ENCODE assay signal across 20 cellular contexts in the genomic region with DNA sequence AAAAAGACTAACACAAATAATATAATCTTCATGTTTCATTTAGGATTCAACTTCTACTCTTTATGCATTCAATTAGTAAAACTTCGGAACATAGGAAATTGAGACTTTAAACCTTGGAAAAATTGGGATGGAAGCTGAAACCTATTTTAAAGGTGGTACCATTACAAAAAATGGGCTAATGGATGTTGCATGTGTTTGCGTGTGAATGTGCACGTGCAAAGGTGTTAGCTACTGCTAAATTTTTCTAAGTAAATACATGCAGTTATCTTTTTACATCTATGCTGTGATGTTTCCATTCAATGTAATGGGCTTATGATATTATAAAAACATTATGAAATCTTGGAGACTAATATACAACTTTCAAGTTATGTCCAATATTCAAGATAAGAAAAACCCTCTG.
DNase-seq lines count a peak whose midpoint lies in the region; ATAC-seq, FAIRE-seq and TF ChIP-seq lines count a peak whose summit lies in the region.
"Had no signal": no experiment of that assay in that cellular context is flagged by ENCODE, and none has a peak within 500 bp of the region (broad histone marks: within the 10 kb centered on the region; RNA-seq: fewer than 3 reads in every experiment).

No MANE protein-coding gene starts in this region.

- TF ChIP-seq RAD21 in HepG2 (CRISPR knock-in tag; IDR thresholded peaks at IDR 0.05), result no peak

- TF ChIP-seq POLR2A in HepG2 (IDR thresholded peaks at IDR 0.05; ENCODE audit: insufficient read depth in 1 of 2, low read depth in 2 of 2, low read length in 2 of 2) (no peak), upper lobe of left lung (IDR thresholded peaks at IDR 0.05) (no peak)

- no peak for TF ChIP-seq EP300 in HepG2 (IDR thresholded peaks at IDR 0.05; ENCODE audit: low read depth in 2 of 2, low read length in 2 of 2)
- no peak for TF ChIP-seq EP300 in HepG2 (CRISPR knock-in tag; IDR thresholded peaks at IDR 0.05; ENCODE audit: borderline replicate concordance)
- no peak for TF ChIP-seq EP300 in upper lobe of left lung (IDR thresholded peaks at IDR 0.05)

- POLR2A ChIA-PET in HepG2 (lab: Yijun Ruan, JAX), result no interaction called here

- H3K4me3 ChIP-seq in HepG2 (replicated peaks in 1 of 3; ENCODE audit: insufficient read depth in 1 of 3, low read depth in 2 of 3, low read length in 3 of 3) (0 out of 6 replicates have a peak overlapping the region, but pooled peaks of 1 of the 3 experiments have one; percentile 29), upper lobe of left lung (no peak overlapping the region)
- H3K4me3 ChIP-seq: BLaER1 had no signal

- BruUV-seq in HepG2 (replicated peaks; lab: Mats Ljungman, UMichigan), result no TSS peak

- no peaks in the 10 kb centered on the region for H3K27me3 ChIP-seq in HepG2 (ENCODE audit: control insufficient read depth in 1 of 2, insufficient read depth in 2 of 2, low read length in 2 of 2)
- H3K27me3 ChIP-seq in upper lobe of left lung, result no peaks in the 10 kb centered on the region
- H3K27me3 ChIP-seq: BE2C, BLaER1 had no signal

- no peaks in the 10 kb centered on the region for H3K36me3 ChIP-seq in HepG2 (replicated peaks in 1 of 2; ENCODE audit: control insufficient read depth in 1 of 2, insufficient read depth in 2 of 2, low read length in 2 of 2)
- no peaks in the 10 kb centered on the region for H3K36me3 ChIP-seq in upper lobe of left lung
- H3K36me3 ChIP-seq: BE2C, BLaER1 had no signal

- ATAC-seq in HepG2 (no peak), upper lobe of left lung (ENCODE audit: low FRiP score in 2 of 2) (no peak), GM19351 (IDR thresholded peaks at IDR 0.05; ENCODE audit: unreplicated experiment) (no peak)
- ATAC-seq in activated CD4-positive, CD25-positive, alpha-beta regulatory T cell treated with anti-CD3 and anti-CD28 coated beads, Interleukin-2, amount 50 U/mL, for 24 hours, result no peak
- ATAC-seq: CD8-positive, alpha-beta T cell had no signal

- H4K20me1 ChIP-seq in HepG2 (ENCODE audit: insufficient read depth, low read length), result no peaks in the 10 kb centered on the region
- H4K20me1 ChIP-seq: BLaER1 had no signal

- no peak overlapping the region for H2AFZ ChIP-seq in HepG2 (ENCODE audit: low read length)

- intact Hi-C loops in HepG2 (cut with micrococcal nuclease; ENCODE audit: unreplicated experiment), result no loop called here

- CTCF ChIA-PET in HepG2 (lab: Yijun Ruan, JAX; ENCODE audit: low intra/inter-chr PET ratio, low total read pairs), result no interaction called here

- in situ Hi-C loops in HepG2 (cut with HindIII; ENCODE audit: extremely low pct_ligation_motif_present, low pct_unique_long_range_greater_than_20kb), result no loop called here

- WGBS in HepG2 (ENCODE audit: low lambda C conversion rate), result 38% methylated on average over 3 of the region's 3 CpGs
- WGBS in upper lobe of left lung, 2 donors, result 85 to 95% methylated on average over 3 of the region's 3 CpGs

- DNase-seq in DMS53 (lab: John Stamatoyannopoulos, UW), result peak; percentile 54
- DNase-seq in HepG2 (ENCODE audit: low spot score), result no peak
- no peak for DNase-seq in upper lobe of left lung
- no peak for DNase-seq in CD1c-positive myeloid dendritic cell (ENCODE audit: extremely low spot score)
- DNase-seq: 8988T; BE2C; C1 segment of cervical spinal cord; Calu3; CD4-positive, alpha-beta T cell; CD8-positive, alpha-beta T cell; DMS79 treated with DMSO at 0.1 percent for 48 hours; GF-D8 had no signal

- peak overlapping the region; percentile 72 for H3K4me2 ChIP-seq in HepG2 (ENCODE audit: low read depth, low read length)
- H3K4me2 ChIP-seq: BLaER1 had no signal

- TF ChIP-seq CTCF in 22Rv1 (IDR thresholded peaks at IDR 0.05) (no peak), VCaP (conservative IDR thresholded peaks at IDR 0.05) (no peak), HepG2 (CRISPR knock-in tag; IDR thresholded peaks at IDR 0.05) (no peak), upper lobe of left lung (IDR thresholded peaks at IDR 0.05) (no peak)

- H3K9me3 ChIP-seq in HepG2 (ENCODE audit: low read length) (no peaks in the 10 kb centered on the region), upper lobe of left lung (no peaks in the 10 kb centered on the region)
- H3K9me3 ChIP-seq: BE2C, BLaER1, Caco-2 had no signal

- peaks cover 28% of the 10 kb centered on the region for H3K4me1 ChIP-seq in HepG2 (ENCODE audit: insufficient read depth, low read length)
- no peaks in the 10 kb centered on the region for H3K4me1 ChIP-seq in upper lobe of left lung
- H3K4me1 ChIP-seq: BLaER1 had no signal

- no peak overlapping the region for H3K9ac ChIP-seq in HepG2 (ENCODE audit: insufficient read depth, low read depth, low read length)
- H3K9ac ChIP-seq: BLaER1 had no signal

- FAIRE-seq in HepG2 (lab: Jason Lieb, UNC), result no peak
- FAIRE-seq: G401.6, GM12891 had no signal

- H3K27ac ChIP-seq in 22Rv1, result peak overlapping the region; percentile 89
- H3K27ac ChIP-seq in VCaP, result peak overlapping the region; percentile 33; the same call in 1 of the 2 replicates
- peak overlapping the region; percentile 24 for H3K27ac ChIP-seq in HepG2 (ENCODE audit: extremely low read length, insufficient read depth, low read length)
- no peak overlapping the region for H3K27ac ChIP-seq in upper lobe of left lung
- H3K27ac ChIP-seq: BLaER1 had no signal

- H3K79me2 ChIP-seq in HepG2 (ENCODE audit: insufficient read depth, low read length), result no peaks in the 10 kb centered on the region

TF ChIP-seq in HepG2, 621 proteins besides CTCF, POLR2A, EP300 and RAD21 (continues in another document):
- TF ChIP-seq TFDP2 (CRISPR knock-in tag; IDR thresholded peaks at IDR 0.05) (no peak), NRL (CRISPR knock-in tag; IDR thresholded peaks at IDR 0.05; ENCODE audit: borderline replicate concordance) (no peak), ZNF326 (CRISPR knock-in tag; IDR thresholded peaks at IDR 0.05; ENCODE audit: borderline replicate concordance) (no peak), CREBL2 (CRISPR knock-in tag; IDR thresholded peaks at IDR 0.05; ENCODE audit: borderline replicate concordance) (no peak), ZFAT (CRISPR knock-in tag; conservative IDR thresholded peaks at IDR 0.05) (no peak), ISL2 (CRISPR knock-in tag; IDR thresholded peaks at IDR 0.05) (no peak), DZIP1 (CRISPR knock-in tag; IDR thresholded peaks at IDR 0.05) (no peak), CEBPG (CRISPR knock-in tag; IDR thresholded peaks at IDR 0.05) (no peak), PCBP2 (optimal IDR thresholded peaks at IDR 0.05; ENCODE audit: low read depth, low read length, poor library complexity, severe bottlenecking) (no peak), ZNF629 (CRISPR knock-in tag; conservative IDR thresholded peaks at IDR 0.05) (peak; percentile 47), NKX3-1 (CRISPR knock-in tag; IDR thresholded peaks at IDR 0.05) (no peak)
- TF ChIP-seq, protein P1, sequence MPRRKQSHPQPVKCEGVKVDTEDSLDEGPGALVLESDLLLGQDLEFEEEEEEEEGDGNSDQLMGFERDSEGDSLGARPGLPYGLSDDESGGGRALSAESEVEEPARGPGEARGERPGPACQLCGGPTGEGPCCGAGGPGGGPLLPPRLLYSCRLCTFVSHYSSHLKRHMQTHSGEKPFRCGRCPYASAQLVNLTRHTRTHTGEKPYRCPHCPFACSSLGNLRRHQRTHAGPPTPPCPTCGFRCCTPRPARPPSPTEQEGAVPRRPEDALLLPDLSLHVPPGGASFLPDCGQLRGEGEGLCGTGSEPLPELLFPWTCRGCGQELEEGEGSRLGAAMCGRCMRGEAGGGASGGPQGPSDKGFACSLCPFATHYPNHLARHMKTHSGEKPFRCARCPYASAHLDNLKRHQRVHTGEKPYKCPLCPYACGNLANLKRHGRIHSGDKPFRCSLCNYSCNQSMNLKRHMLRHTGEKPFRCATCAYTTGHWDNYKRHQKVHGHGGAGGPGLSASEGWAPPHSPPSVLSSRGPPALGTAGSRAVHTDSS (CRISPR knock-in tag; conservative IDR thresholded peaks at IDR 0.05), result no peak

Comparison
In these comparisons a context has a peak if more than half of its experiments do, and no peak if none do; other contexts are left out.
1. H3K27ac ChIP-seq: peak in 22Rv1 (single experiment), VCaP (single experiment) and HepG2 (single experiment); none in upper lobe of left lung (0 of 4).